In the genomic region with DNA sequence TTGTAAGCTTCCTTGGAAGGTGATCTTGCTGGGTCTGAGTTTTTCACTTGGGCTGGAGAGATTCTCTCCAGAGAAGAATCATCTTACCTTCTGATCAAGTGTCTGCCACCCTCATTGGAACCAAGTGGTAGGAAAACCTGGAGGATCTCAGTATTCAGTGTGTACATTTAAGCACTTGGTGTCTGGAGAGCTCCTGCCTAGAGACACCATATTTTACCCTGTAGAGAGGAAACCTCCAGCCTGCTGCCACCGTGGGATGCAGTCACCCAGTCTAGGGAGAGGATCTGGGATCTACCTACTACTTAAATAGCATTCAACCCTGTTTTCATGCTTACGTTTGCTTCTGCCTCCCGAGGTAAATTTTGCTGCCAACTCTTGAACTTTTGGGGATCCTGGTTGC, we compare ENCODE assay signal across 34 cellular contexts.
"Had no signal": no experiment of that assay in that cellular context is flagged by ENCODE, and none has a peak within 500 bp of the region (broad histone marks: within the 10 kb centered on the region; RNA-seq: fewer than 3 reads in every experiment).

No MANE protein-coding gene starts in this region.

- H3K4me3 ChIP-seq: MG63 had no signal

- DNase-seq: Karpas-422, MG63, MM.1S, MV-4-11, NCI-H1048, NCI-H1092, NCI-H1092 treated with DMSO at 0.1 percent for 48 hours, NCI-H1105, NCI-H1105 treated with DMSO at 0.1 percent for 48 hours, NCI-H1417, NCI-H1417 treated with DMSO at 0.1 percent for 48 hours, NCI-H1436, NCI-H1436 treated with DMSO at 0.1 percent for 48 hours, NCI-H146, NCI-H1694, NCI-H1694 treated with DMSO at 0.1 percent for 48 hours, NCI-H187, NCI-H187 treated with DMSO at 0.1 percent for 48 hours, NCI-H1930, NCI-H2029, NCI-H2029 treated with DMSO at 0.1 percent for 48 hours, NCI-H2081, NCI-H2081 treated with DMSO at 0.1 percent for 48 hours, NCI-H2107, NCI-H2171, NCI-H2171 treated with DMSO at 0.1 percent for 48 hours, NCI-H2227 treated with DMSO at 0.1 percent for 48 hours, NCI-H226, NCI-H345, NCI-H446, NCI-H446 treated with DMSO at 0.1 percent for 48 hours, NCI-H510A, NCI-H510A treated with DMSO at 0.1 percent for 48 hours, NCI-H524 had no signal
